15 cellular contexts compared by ENCODE assay signal in genomic region chr7:102119213-102119651, GRCh38.
DNase-seq lines count a peak whose midpoint lies in the region; ATAC-seq, FAIRE-seq and TF ChIP-seq lines count a peak whose summit lies in the region.
"Had no signal": no experiment of that assay in that cellular context is flagged by ENCODE, and none has a peak within 500 bp of the region (broad histone marks: within the 10 kb centered on the region; RNA-seq: fewer than 3 reads in every experiment).

No MANE protein-coding gene starts in this region.

- peaks cover 8% of the 10 kb centered on the region for H3K36me3 ChIP-seq in astrocyte (ENCODE audit: insufficient read depth, low read length)

- H3K79me2 ChIP-seq in astrocyte (ENCODE audit: insufficient read depth, low read length): no peaks in the 10 kb centered on the region

- H3K9ac ChIP-seq in astrocyte (ENCODE audit: low read length): no peak overlapping the region

- no peaks in the 10 kb centered on the region for H4K20me1 ChIP-seq in astrocyte (ENCODE audit: insufficient read depth, low read length)

- no peak overlapping the region for H3K4me3 Mint-ChIP-seq in astrocyte (ENCODE audit: unreplicated experiment)
- H3K4me3 Mint-ChIP-seq: stimulated activated effector memory CD8-positive, alpha-beta T cell treated with anti-CD3 and anti-CD28 coated beads, Interleukin-12 subunit alpha, Interleukin-12 subunit beta, amount 100 ng/mL, for 72 hours had no signal

- H3K4me1 ChIP-seq in astrocyte (ENCODE audit: insufficient read depth, low read length): peaks cover 28% of the 10 kb centered on the region

- peaks cover 10% of the 10 kb centered on the region for H3K36me3 Mint-ChIP-seq in astrocyte (ENCODE audit: low read depth, unreplicated experiment)

- H3K27me3 Mint-ChIP-seq in astrocyte (ENCODE audit: low read depth, unreplicated experiment): no peaks in the 10 kb centered on the region

- TF ChIP-seq CTCF in astrocyte (IDR thresholded peaks at IDR 0.05; ENCODE audit: insufficient read depth, low read depth, low read length) (no peak), coronary artery (IDR thresholded peaks at IDR 0.05) (no peak)

- H2AFZ ChIP-seq in astrocyte (ENCODE audit: low read depth, low read length): no peak overlapping the region

- H3K9me3 ChIP-seq in astrocyte (ENCODE audit: insufficient read depth, low read depth, low read length): no peaks in the 10 kb centered on the region
- H3K9me3 ChIP-seq: gastrocnemius medialis, sigmoid colon had no signal

- no peaks in the 10 kb centered on the region for H3K9me3 Mint-ChIP-seq in astrocyte (ENCODE audit: unreplicated experiment)
- H3K9me3 Mint-ChIP-seq: stimulated activated effector memory CD8-positive, alpha-beta T cell treated with anti-CD3 and anti-CD28 coated beads, Interleukin-12 subunit alpha, Interleukin-12 subunit beta, amount 100 ng/mL, for 72 hours had no signal

- no peak overlapping the region for H3K4me2 ChIP-seq in astrocyte (ENCODE audit: low read length)

- peak; percentile 58 for ATAC-seq in left ventricle myocardium superior
- no peak for ATAC-seq in HG02759 (IDR thresholded peaks at IDR 0.05; ENCODE audit: unreplicated experiment)
- ATAC-seq in GM21529 (IDR thresholded peaks at IDR 0.05; ENCODE audit: unreplicated experiment): no peak
- ATAC-seq: gastrocnemius medialis; stimulated activated effector memory CD8-positive, alpha-beta T cell treated with anti-CD3 and anti-CD28 coated beads, Interleukin-12 subunit alpha, Interleukin-12 subunit beta, amount 100 ng/mL, for 72 hours had no signal

- H3K27me3 ChIP-seq in astrocyte (ENCODE audit: insufficient read depth, low read length): no peaks in the 10 kb centered on the region
- H3K27me3 ChIP-seq: gastrocnemius medialis, sigmoid colon had no signal

- H3K4me3 ChIP-seq in astrocyte (ENCODE audit: insufficient read depth, low read depth, low read length) (no peak overlapping the region), coronary artery (no peak overlapping the region)
- H3K4me3 ChIP-seq: gastrocnemius medialis, sigmoid colon had no signal

- intact Hi-C loops in left ventricle myocardium superior (cut with micrococcal nuclease): no loop called here

- peak; percentile 98 for DNase-seq in COLO829 (ENCODE audit: low spot score)
- peak; percentile 16 for DNase-seq in astrocyte (ENCODE audit: low read depth)
- no peak for DNase-seq in left ventricle myocardium superior
- peak; percentile 98 for DNase-seq in pons (ENCODE audit: low spot score)
- no peak for DNase-seq in NCI-H1105 (lab: John Stamatoyannopoulos, UW)
- no peak for DNase-seq in coronary artery (ENCODE audit: low spot score)
- DNase-seq: activated CD8-positive, alpha-beta memory T cell treated with anti-CD3 and anti-CD28 coated beads for 24 hours; effector memory CD4-positive, alpha-beta T cell; gastrocnemius medialis; sigmoid colon had no signal

- peaks cover 35% of the 10 kb centered on the region for H3K4me1 Mint-ChIP-seq in astrocyte (ENCODE audit: low read depth, unreplicated experiment)

- H3K27ac ChIP-seq in astrocyte (ENCODE audit: low read depth, low read length): peak overlapping the region; percentile 10
- H3K27ac ChIP-seq in coronary artery: no peak overlapping the region
- H3K27ac ChIP-seq: gastrocnemius medialis had no signal

- peak overlapping the region; percentile 69 for H3K27ac Mint-ChIP-seq in astrocyte (ENCODE audit: unreplicated experiment)
- H3K27ac Mint-ChIP-seq: stimulated activated effector memory CD8-positive, alpha-beta T cell treated with anti-CD3 and anti-CD28 coated beads, Interleukin-12 subunit alpha, Interleukin-12 subunit beta, amount 100 ng/mL, for 72 hours had no signal

- no peak for FAIRE-seq in astrocyte (lab: Jason Lieb, UNC)
- FAIRE-seq: D721Med, GM18507 had no signal

Comparison
In these comparisons a context has a peak if more than half of its experiments do, and no peak if none do; other contexts are left out.
1. DNase-seq: peak in COLO829 (single experiment), astrocyte (single experiment) and pons (single experiment); none in left ventricle myocardium superior (single experiment), NCI-H1105 (single experiment) and coronary artery (single experiment).